Comparison of ENCODE assay signal across 1 cellular context in genomic region chr7:148703671-148703962, GRCh38.
TF ChIP-seq lines count a peak whose summit lies in the region.

No MANE protein-coding gene starts in this region.

TF ChIP-seq in GM12878, 131 proteins besides CTCF, POLR2A, EP300 and RAD21:
- TF ChIP-seq MLLT1 (IDR thresholded peaks at IDR 0.05) = 0 out of 2 replicates have a peak, but pooled peaks have one; percentile 1
